Comparison of ENCODE assay signal across 8 cellular contexts in the genomic region with DNA sequence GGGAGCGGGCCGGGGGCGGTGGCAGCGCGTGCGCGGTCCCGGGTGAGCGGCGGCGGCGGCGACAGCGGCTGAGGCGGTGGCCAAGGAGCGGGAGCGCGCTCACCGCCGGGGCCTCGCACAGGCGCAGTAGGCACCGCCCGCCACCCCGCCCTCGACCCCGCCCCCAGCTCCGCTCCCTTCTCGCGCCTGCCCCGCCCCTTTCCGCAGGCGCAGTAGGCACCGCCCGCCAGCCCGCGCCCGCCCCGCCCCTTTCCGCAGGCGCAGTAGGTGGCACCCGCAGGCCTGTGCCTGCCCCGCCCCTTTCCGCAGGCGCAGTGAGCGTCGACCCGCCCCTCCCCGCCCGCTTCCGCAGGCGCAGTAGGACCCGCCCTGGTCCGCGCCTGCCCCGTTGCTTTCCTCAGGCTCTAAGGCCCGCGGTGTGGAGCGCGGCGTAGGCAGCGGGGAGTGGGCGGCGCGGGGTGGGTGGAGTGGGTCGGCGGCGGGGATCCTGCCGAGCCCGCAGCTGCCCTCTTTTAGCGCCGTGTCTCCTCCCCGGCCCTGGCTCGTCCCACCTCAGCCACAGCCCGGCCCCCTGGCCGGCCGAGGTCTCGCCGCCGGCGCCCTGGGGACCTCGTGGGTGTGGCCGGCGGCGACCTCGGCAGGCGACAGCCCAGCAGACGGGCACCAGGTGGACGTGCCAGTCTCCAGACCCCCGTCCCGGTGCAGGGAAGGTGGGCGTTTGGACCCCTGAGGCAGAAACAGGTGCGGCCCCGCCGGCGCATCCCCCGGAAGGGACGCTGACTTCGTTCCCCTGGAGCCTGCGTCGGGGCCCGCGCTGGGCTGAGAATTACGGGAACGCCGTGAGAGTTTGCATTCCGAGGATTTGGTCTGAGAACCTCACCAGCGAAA. TPM values are rescaled to one million over a fixed set of nuclear protein-coding genes. Genes with fewer than 3 reads are reported as not detected.
DNase-seq lines count a peak whose midpoint lies in the region; ATAC-seq and TF ChIP-seq lines count a peak whose summit lies in the region.

A gene with protein sequence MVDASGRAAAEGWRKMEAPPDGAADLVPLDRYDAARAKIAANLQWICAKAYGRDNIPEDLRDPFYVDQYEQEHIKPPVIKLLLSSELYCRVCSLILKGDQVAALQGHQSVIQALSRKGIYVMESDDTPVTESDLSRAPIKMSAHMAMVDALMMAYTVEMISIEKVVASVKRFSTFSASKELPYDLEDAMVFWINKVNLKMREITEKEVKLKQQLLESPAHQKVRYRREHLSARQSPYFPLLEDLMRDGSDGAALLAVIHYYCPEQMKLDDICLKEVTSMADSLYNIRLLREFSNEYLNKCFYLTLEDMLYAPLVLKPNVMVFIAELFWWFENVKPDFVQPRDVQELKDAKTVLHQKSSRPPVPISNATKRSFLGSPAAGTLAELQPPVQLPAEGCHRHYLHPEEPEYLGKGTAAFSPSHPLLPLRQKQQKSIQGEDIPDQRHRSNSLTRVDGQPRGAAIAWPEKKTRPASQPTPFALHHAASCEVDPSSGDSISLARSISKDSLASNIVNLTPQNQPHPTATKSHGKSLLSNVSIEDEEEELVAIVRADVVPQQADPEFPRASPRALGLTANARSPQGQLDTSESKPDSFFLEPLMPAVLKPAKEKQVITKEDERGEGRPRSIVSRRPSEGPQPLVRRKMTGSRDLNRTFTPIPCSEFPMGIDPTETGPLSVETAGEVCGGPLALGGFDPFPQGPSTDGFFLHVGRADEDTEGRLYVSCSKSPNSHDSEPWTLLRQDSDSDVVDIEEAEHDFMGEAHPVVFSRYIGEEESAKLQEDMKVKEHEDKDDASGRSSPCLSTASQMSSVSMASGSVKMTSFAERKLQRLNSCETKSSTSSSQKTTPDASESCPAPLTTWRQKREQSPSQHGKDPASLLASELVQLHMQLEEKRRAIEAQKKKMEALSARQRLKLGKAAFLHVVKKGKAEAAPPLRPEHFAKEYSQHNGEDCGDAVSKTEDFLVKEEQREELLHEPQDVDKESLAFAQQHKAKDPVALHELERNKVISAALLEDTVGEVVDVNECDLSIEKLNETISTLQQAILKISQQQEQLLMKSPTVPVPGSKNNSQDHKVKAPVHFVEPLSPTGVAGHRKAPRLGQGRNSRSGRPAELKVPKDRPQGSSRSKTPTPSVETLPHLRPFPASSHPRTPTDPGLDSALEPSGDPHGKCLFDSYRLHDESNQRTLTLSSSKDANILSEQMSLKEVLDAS (N-terminal part only) (minus strand): TSS at position 101 of the 888 bp plus-strand sequence. CDS start 387 bp downstream, outside the sequence.

- H3K27me3 ChIP-seq in Loucy (ENCODE audit: insufficient read depth, low read length, poor library complexity, severe bottlenecking) = no peaks in the 10 kb centered on the region

- CTCF ChIA-PET in RWPE1 (lab: Yijun Ruan, JAX) = no interaction called here

- POLR2A ChIA-PET in RWPE1 (lab: Yijun Ruan, JAX; ENCODE audit: low non-redundant PET) = interaction anchor here (0.6 kb wide), 1 partner anchor 91 kb away, joined by 3 read pairs; no protein-coding TSS in a partner anchor

- H3K9ac ChIP-seq in Loucy (ENCODE audit: low read depth, low read length, poor library complexity, severe bottlenecking) = peak within 1 kb of the TSS; percentile 82

- peaks cover 64% of the 10 kb centered on the region for H3K79me2 ChIP-seq in Loucy (ENCODE audit: insufficient read depth, low read length)

- H3K4me1 Mint-ChIP-seq in activated T-helper 2 cell treated with anti-CD3 and anti-CD28 coated beads, Interferon-gamma antibody, Interleukin-2, Interleukin-4, amounts not matched to agents 10 μg/mL and 5 μg/mL and 100 μg/mL, durations not matched to agents 14 hours and 24 hours and 36 hours (ENCODE audit: low read depth) = peaks cover 40% of the 10 kb centered on the region
- peaks cover 42 to 43% of the 10 kb centered on the region in 2 donors for H3K4me1 Mint-ChIP-seq in natural killer cell

- ATAC-seq in natural killer cell = peak; percentile 88 to 93 (median 88)

- no peaks in the 10 kb centered on the region for H3K36me3 ChIP-seq in Loucy (ENCODE audit: insufficient read depth, low read length)

- H3K9me2 ChIP-seq in Loucy (replicated peaks; ENCODE audit: low read depth, low read length) = no peaks in the 10 kb centered on the region

- H3K9me3 Mint-ChIP-seq in activated T-helper 2 cell treated with anti-CD3 and anti-CD28 coated beads, Interferon-gamma antibody, Interleukin-2, Interleukin-4, amounts not matched to agents 10 μg/mL and 5 μg/mL and 100 μg/mL, durations not matched to agents 14 hours and 24 hours and 36 hours = peaks cover 10% of the 10 kb centered on the region
- peaks cover 0 to 3% of the 10 kb centered on the region in 2 donors for H3K9me3 Mint-ChIP-seq in natural killer cell

- intact Hi-C loops in activated T-helper 2 cell treated with anti-CD3 and anti-CD28 coated beads, Interferon-gamma antibody, Interleukin-2, Interleukin-4, amounts not matched to agents 10 μg/mL and 5 μg/mL and 100 μg/mL, durations not matched to agents 14 hours and 24 hours and 36 hours (cut with micrococcal nuclease) = loop anchor here (1.0 to 10.0 kb wide), 4 partner anchors 18 to 337 kb away; a partner anchor contains a TSS
- intact Hi-C loops in natural killer cell (cut with micrococcal nuclease) = loop anchor here (2.0 kb wide), 1 partner anchor 19 kb away; no protein-coding TSS in a partner anchor

- peaks cover 49% of the 10 kb centered on the region for H4K20me1 ChIP-seq in Loucy (ENCODE audit: insufficient read depth, low read length, poor library complexity, severe bottlenecking)

- DNase-seq in EH (ENCODE audit: low read depth) (peak; percentile 92), GOT3 (lab: John Stamatoyannopoulos, UW) (peak; percentile 83), RWPE1 (ENCODE audit: low spot score) (peak; percentile 99), fibroblast of peridontal ligament (ENCODE audit: extremely low read depth) (peak; percentile 85), natural killer cell (peak; percentile 94)
- peak; percentile 90 for DNase-seq in activated T-helper 2 cell treated with anti-CD3 and anti-CD28 coated beads, Interferon-gamma antibody, Interleukin-2, Interleukin-4, amounts not matched to agents 10 μg/mL and 5 μg/mL and 100 μg/mL, durations not matched to agents 14 hours and 24 hours and 36 hours (ENCODE audit: low spot score)
- DNase-seq in stimulated activated naive CD4-positive, alpha-beta T cell (lab: John Stamatoyannopoulos, UW) = peak; percentile 89 to 95 (median 94)

- H3K4me3 Mint-ChIP-seq in activated T-helper 2 cell treated with anti-CD3 and anti-CD28 coated beads, Interferon-gamma antibody, Interleukin-2, Interleukin-4, amounts not matched to agents 10 μg/mL and 5 μg/mL and 100 μg/mL, durations not matched to agents 14 hours and 24 hours and 36 hours (ENCODE audit: low read depth) = peak within 1 kb of the TSS; percentile 80
- H3K4me3 Mint-ChIP-seq in natural killer cell = peak within 1 kb of the TSS; percentile 86

- H3F3A ChIP-seq in Loucy (ENCODE audit: low read depth) = no peaks in the 10 kb centered on the region

- peaks cover 72% of the 10 kb centered on the region for H3K36me3 Mint-ChIP-seq in activated T-helper 2 cell treated with anti-CD3 and anti-CD28 coated beads, Interferon-gamma antibody, Interleukin-2, Interleukin-4, amounts not matched to agents 10 μg/mL and 5 μg/mL and 100 μg/mL, durations not matched to agents 14 hours and 24 hours and 36 hours (ENCODE audit: low read depth)
- no peaks in the 10 kb centered on the region for H3K36me3 Mint-ChIP-seq in natural killer cell

- no peaks in the 10 kb centered on the region for H3K27me3 Mint-ChIP-seq in activated T-helper 2 cell treated with anti-CD3 and anti-CD28 coated beads, Interferon-gamma antibody, Interleukin-2, Interleukin-4, amounts not matched to agents 10 μg/mL and 5 μg/mL and 100 μg/mL, durations not matched to agents 14 hours and 24 hours and 36 hours (ENCODE audit: low read depth)
- H3K27me3 Mint-ChIP-seq in natural killer cell (ENCODE audit: low read depth in 2 of 2) = no peaks in the 10 kb centered on the region

- H3K27ac Mint-ChIP-seq in activated T-helper 2 cell treated with anti-CD3 and anti-CD28 coated beads, Interferon-gamma antibody, Interleukin-2, Interleukin-4, amounts not matched to agents 10 μg/mL and 5 μg/mL and 100 μg/mL, durations not matched to agents 14 hours and 24 hours and 36 hours = peak within 1 kb of the TSS; percentile 81
- H3K27ac Mint-ChIP-seq in natural killer cell = peak within 1 kb of the TSS; percentile 69 to 71

- no peaks in the 10 kb centered on the region for H3K9me3 ChIP-seq in Loucy (ENCODE audit: insufficient read depth, low read depth, low read length)

- H3K27ac ChIP-seq in RWPE1 = peak within 1 kb of the TSS; percentile 87

- H2AFZ ChIP-seq in Loucy (ENCODE audit: low read length) = peak within 1 kb of the TSS; percentile 92

- peak within 1 kb of the TSS; percentile 98 for H3K4me2 ChIP-seq in Loucy (ENCODE audit: low read depth, low read length, poor library complexity, severe bottlenecking)

- no peak for TF ChIP-seq CTCF in Loucy (conservative IDR thresholded peaks at IDR 0.05; ENCODE audit: low read length)
- no peak for TF ChIP-seq CTCF in RWPE1 (conservative IDR thresholded peaks at IDR 0.05; ENCODE audit: low read depth)
- no peak for TF ChIP-seq CTCF in natural killer cell (IDR thresholded peaks at IDR 0.05)

- H3K4me3 ChIP-seq in Loucy (ENCODE audit: low read length, poor library complexity, severe bottlenecking) = peak within 1 kb of the TSS; percentile 89

- peaks cover 58% of the 10 kb centered on the region for H3K4me1 ChIP-seq in Loucy (ENCODE audit: insufficient read depth, low read length, poor library complexity, severe bottlenecking)

RNA-seq across cellular contexts. Expression of the gene that starts here (rescaled TPM):
- total RNA-seq in activated T-helper 2 cell treated with anti-CD3 and anti-CD28 coated beads, Interferon-gamma antibody, Interleukin-2, Interleukin-4, amounts not matched to agents 10 μg/mL and 5 μg/mL and 100 μg/mL, durations not matched to agents 14 hours and 24 hours and 36 hours = 44.2 and 44.4 TPM in 2 replicates
- 10 to 100 TPM; 25.9 to 33.5 (median 28.1) TPM for total RNA-seq in natural killer cell

Comparison
In these comparisons a context has a peak if more than half of its experiments do, and no peak if none do; other contexts are left out.
1. Peak in every context shown above with its lines: DNase-seq, ATAC-seq, H3K4me3 ChIP-seq and H3K27ac ChIP-seq.